8 cellular contexts compared by ENCODE assay signal in the genomic region with DNA sequence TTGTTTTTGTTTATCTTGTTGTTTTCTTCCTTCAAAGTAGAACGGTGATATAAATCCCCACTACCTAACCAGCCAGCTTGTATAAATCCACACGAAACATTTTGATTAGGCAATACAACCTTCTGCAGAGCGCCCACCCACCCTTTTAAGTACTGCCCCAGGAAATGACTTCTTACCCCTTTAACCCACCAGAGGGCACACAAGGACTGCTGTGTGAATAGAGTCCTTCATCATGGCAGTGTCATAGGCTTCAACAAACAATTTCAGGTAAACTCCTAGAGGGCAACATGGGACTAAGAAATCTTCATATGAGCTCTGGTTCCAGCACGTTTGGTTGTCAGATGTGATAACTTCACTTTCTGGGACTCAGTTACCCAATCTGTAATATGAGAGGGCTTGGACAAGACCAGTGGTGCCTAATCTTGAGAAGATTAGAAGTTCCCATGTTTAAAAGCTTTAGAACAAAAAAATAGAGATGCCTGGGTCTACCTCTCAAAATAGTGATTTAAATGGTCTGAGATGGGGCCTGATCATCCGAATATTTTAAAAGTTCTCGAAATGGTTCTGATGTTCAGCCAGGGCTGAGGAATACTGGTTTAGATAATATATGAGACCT. TPM values are rescaled to one million over a fixed set of nuclear protein-coding genes. Genes with fewer than 3 reads are reported as not detected.
DNase-seq lines count a peak whose midpoint lies in the region; ATAC-seq, FAIRE-seq and TF ChIP-seq lines count a peak whose summit lies in the region.

No MANE protein-coding gene starts in this region.

- no peak overlapping the region for H2AFZ ChIP-seq in GM23338
- no peak overlapping the region for H2AFZ ChIP-seq in MM.1S (ENCODE audit: low read length)

- H3K79me2 ChIP-seq in GM23338 (replicated peaks; ENCODE audit: insufficient read depth) (no peaks in the 10 kb centered on the region), MM.1S (ENCODE audit: low read length) (no peaks in the 10 kb centered on the region)

- no peaks in the 10 kb centered on the region for H3K9me3 ChIP-seq in MM.1S (replicated peaks; ENCODE audit: insufficient read depth, low read length)
- H3K9me3 ChIP-seq in Peyer's patch: no peaks in the 10 kb centered on the region

- 0 out of 3 replicates have a peak overlapping the region, but pooled peaks have one; percentile 16 for H3K4me3 Mint-ChIP-seq in GM23338

- H3K4me1 ChIP-seq in GM23338 (ENCODE audit: insufficient read depth): no peaks in the 10 kb centered on the region
- no peaks in the 10 kb centered on the region for H3K4me1 ChIP-seq in MM.1S (ENCODE audit: low read length)
- no peaks in the 10 kb centered on the region for H3K4me1 ChIP-seq in Peyer's patch

- H3K27ac ChIP-seq in GM23338 (ENCODE audit: low read depth) (no peak overlapping the region), MM.1S (ENCODE audit: low read length) (no peak overlapping the region), Peyer's patch (no peak overlapping the region)

- no peak overlapping the region for H3K9ac ChIP-seq in MM.1S (ENCODE audit: low read length)

- H3K27me3 Mint-ChIP-seq in GM23338 (ENCODE audit: insufficient read depth, low read depth, poor library complexity): peaks cover 7% of the 10 kb centered on the region

- H3K9me2 ChIP-seq in GM23338 (ENCODE audit: insufficient read depth): no peaks in the 10 kb centered on the region
- H3K9me2 ChIP-seq in MM.1S (replicated peaks; ENCODE audit: insufficient read depth, low read length): no peaks in the 10 kb centered on the region

- no peak overlapping the region for H3K4me2 ChIP-seq in GM23338
- no peak overlapping the region for H3K4me2 ChIP-seq in MM.1S (ENCODE audit: low read depth, low read length)

- H3K9me3 Mint-ChIP-seq in GM23338: peaks cover 35% of the 10 kb centered on the region

- H3K36me3 ChIP-seq in GM23338 (ENCODE audit: insufficient read depth) (peaks cover 12% of the 10 kb centered on the region), MM.1S (replicated peaks; ENCODE audit: insufficient read depth, low read length) (no peaks in the 10 kb centered on the region), Peyer's patch (peaks cover 0 to 11% (median 0%) of the 10 kb centered on the region in 3 donors)

- H3K27me3 ChIP-seq in GM23338 (ENCODE audit: insufficient read depth): no peaks in the 10 kb centered on the region
- H3K27me3 ChIP-seq in MM.1S (replicated peaks; ENCODE audit: insufficient read depth, low read length): no peaks in the 10 kb centered on the region
- H3K27me3 ChIP-seq in Peyer's patch: no peaks in the 10 kb centered on the region

- H3K36me3 Mint-ChIP-seq in GM23338 (ENCODE audit: low read depth): peaks cover 41% of the 10 kb centered on the region

- intact Hi-C loops in left cardiac atrium (cut with DNase I): loop anchor here (1.0 to 10.0 kb wide), 5 partner anchors 132 to 345 kb away; a partner anchor contains a TSS

- no peak overlapping the region for H3K27ac Mint-ChIP-seq in GM23338

- no peak for TF ChIP-seq POLR2A in Peyer's patch (IDR thresholded peaks at IDR 0.05)

- H4K20me1 ChIP-seq in GM23338 (replicated peaks; ENCODE audit: insufficient read depth) (no peaks in the 10 kb centered on the region), MM.1S (ENCODE audit: insufficient read depth, low read length) (no peaks in the 10 kb centered on the region)

- H3K4me3 ChIP-seq in GM23338 (no peak overlapping the region), MM.1S (ENCODE audit: low read length) (no peak overlapping the region), Peyer's patch (no peak overlapping the region), retinal pigment epithelial cell (ENCODE audit: low read length) (no peak overlapping the region)

- H3K4me1 Mint-ChIP-seq in GM23338: peaks cover 7% of the 10 kb centered on the region

- peak; percentile 96 to 100 for TF ChIP-seq CTCF in GM23338 (conservative IDR thresholded peaks at IDR 0.05; ENCODE audit: low read depth in 2 of 2)
- peak; percentile 84 for TF ChIP-seq CTCF in MM.1S (IDR thresholded peaks at IDR 0.05; ENCODE audit: low read length)
- TF ChIP-seq CTCF in Peyer's patch (IDR thresholded peaks at IDR 0.05): peak in 5 of 6 experiments; percentile 8 to 60 (median 53)
- TF ChIP-seq CTCF in retinal pigment epithelial cell (conservative IDR thresholded peaks at IDR 0.05; ENCODE audit: low read depth, low read length): peak; percentile 85

- peak; percentile 66 for FAIRE-seq in G401.6 (lab: Jason Lieb, UNC)

- DNase-seq in GM23338 (ENCODE audit: low spot score) (peak; percentile 94), MM.1S (peak; percentile 68), Peyer's patch (peak in 1 of 3 donors; percentile 55), left cardiac atrium (peak; percentile 40), retinal pigment epithelial cell (ENCODE audit: low read depth) (no peak), cerebellar nuclear complex (lab: John Stamatoyannopoulos, UW) (no peak)
- DNase-seq in activated naive CD8-positive, alpha-beta T cell treated with anti-CD3 and anti-CD28 coated beads, Interleukin-2, amount 50 U/mL, for 16 hours (ENCODE audit: low read depth, low spot score): peak; percentile 5

- H3F3A ChIP-seq in GM23338 (replicated peaks; ENCODE audit: low read depth) (no peaks in the 10 kb centered on the region), MM.1S (ENCODE audit: insufficient read depth, low read length) (no peaks in the 10 kb centered on the region)

- ATAC-seq in GM23338 (peak; percentile 99), left cardiac atrium (peak; percentile 96)

TF ChIP-seq in GM23338, 12 proteins besides CTCF, POLR2A, EP300 and RAD21:
- TF ChIP-seq NANOG (IDR thresholded peaks at IDR 0.05; ENCODE audit: borderline replicate concordance) (0 out of 2 replicates have a peak, but pooled peaks have one; percentile 20), CREB1 (CRISPR knock-in tag; IDR thresholded peaks at IDR 0.05; ENCODE audit: low read depth) (peak; percentile 63; the same call in 1 of the 2 replicates), ZNF331 (CRISPR knock-in tag; IDR thresholded peaks at IDR 0.05; ENCODE audit: low read depth) (no peak)

RNA-seq across cellular contexts. Expression of a gene that starts 56.1 kb away (rescaled TPM):
- 0.23 and 0.66 TPM in 2 replicates for total RNA-seq in GM23338 (2014; rRNA removed; shearing (Covaris generic))
- polyA plus RNA-seq in GM23338 (2016; fragmentation: Nextera tagmentation; extraction: Ambion mirVana): 0.23 and 0.33 TPM in 2 replicates
- 10 to 100 TPM in 3 of 4 donors, 1 to 10 TPM in 1; 5.0 to 20.4 (median 14.5) TPM for total RNA-seq in Peyer's patch
- 1 to 10 TPM; 1.0 to 1.5 TPM for total RNA-seq in left cardiac atrium

Comparison
In these comparisons a context has a peak if more than half of its experiments do, and no peak if none do; other contexts are left out.
1. DNase-seq: peak in GM23338 (single experiment), MM.1S (single experiment), activated naive CD8-positive, alpha-beta T cell treated with anti-CD3 and anti-CD28 coated beads, Interleukin-2, amount 50 U/mL, for 16 hours (single experiment) and left cardiac atrium (single experiment); none in retinal pigment epithelial cell (single experiment) and cerebellar nuclear complex (0 of 2).
2. Peak in every context shown above with its lines, with median percentiles within 50 percentile points of each other: CTCF ChIP-seq.